ENCODE assay signal across 18 cellular contexts in the genomic region with DNA sequence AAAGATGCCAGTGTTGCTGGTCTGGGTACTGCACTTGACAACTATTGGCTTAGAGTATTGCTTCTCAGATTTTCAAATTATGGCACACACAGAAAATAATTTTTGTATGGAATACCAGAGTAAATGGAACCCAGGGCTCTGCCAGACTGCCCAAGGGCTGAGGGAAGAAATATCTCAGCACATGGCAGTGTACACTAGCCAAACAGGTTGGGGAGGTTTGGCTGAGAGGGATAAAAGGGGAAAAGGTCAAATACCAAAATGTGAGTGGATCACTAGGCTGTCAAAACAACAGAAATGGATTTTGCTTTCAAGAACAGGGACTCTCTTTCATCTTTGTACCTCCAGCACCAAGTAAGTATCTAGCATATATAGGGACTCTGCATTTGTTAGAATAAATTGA. TPM values are rescaled to one million over a fixed set of nuclear protein-coding genes. Genes with fewer than 3 reads are reported as not detected.
DNase-seq lines count a peak whose midpoint lies in the region; ATAC-seq and TF ChIP-seq lines count a peak whose summit lies in the region.
"Had no signal": no experiment of that assay in that cellular context is flagged by ENCODE, and none has a peak within 500 bp of the region (broad histone marks: within the 10 kb centered on the region; RNA-seq: fewer than 3 reads in every experiment).

No MANE protein-coding gene starts in this region.

- ATAC-seq in HCT116 (peak; percentile 38; the same call in 1 of the 2 replicates), esophagus mucosa (peak; percentile 90), upper lobe of right lung (peak; percentile 66), GM21786 (IDR thresholded peaks at IDR 0.05; ENCODE audit: unreplicated experiment) (no peak), GM21447 (IDR thresholded peaks at IDR 0.05; ENCODE audit: unreplicated experiment) (no peak)
- ATAC-seq: CD8-positive, alpha-beta T cell; Panc1; SK-N-SH treated with all-trans-retinoic acid at 6 μM for 48 hours had no signal

- 0 out of 4 replicates have a peak, but pooled peaks cover 0 to 3% of the 10 kb centered on the region in 2 experiments for H3K9me3 ChIP-seq in HCT116 (ENCODE audit: control insufficient read depth in 1 of 2, insufficient read depth in 1 of 2, low read depth in 1 of 2, low read length in 2 of 2)
- no peaks in the 10 kb centered on the region for H3K9me3 ChIP-seq in upper lobe of right lung
- peaks cover 0 to 2% of the 10 kb centered on the region in 2 donors for H3K9me3 ChIP-seq in neuronal stem cell (replicated peaks in 1 of 2; ENCODE audit: control insufficient read depth in 2 of 2, insufficient read depth in 1 of 2, low read depth in 1 of 2, low read length in 2 of 2)
- H3K9me3 ChIP-seq: BE2C had no signal

- intact Hi-C loops in HCT116 (cut with micrococcal nuclease) (no loop called here), upper lobe of right lung (cut with DNase I) (no loop called here)

- H3K18ac ChIP-seq in neuronal stem cell (ENCODE audit: low read length) = no peak overlapping the region

- H3K27me3 ChIP-seq in HCT116 (ENCODE audit: insufficient read depth, low read length) = no peaks in the 10 kb centered on the region
- H3K27me3 ChIP-seq in upper lobe of right lung = no peaks in the 10 kb centered on the region
- peaks cover 0 to 45% (median 0%) of the 10 kb centered on the region in 3 experiments for H3K27me3 ChIP-seq in neuronal stem cell (ENCODE audit: control insufficient read depth in 3 of 3, insufficient read depth in 3 of 3, low read depth in 1 of 3, low read length in 3 of 3)
- H3K27me3 ChIP-seq: BE2C had no signal

- H3K23ac ChIP-seq in neuronal stem cell (ENCODE audit: low read depth, low read length, poor library complexity) = no peak overlapping the region

- no peak for TF ChIP-seq RAD21 in HCT116 (IDR thresholded peaks at IDR 0.05; ENCODE audit: low read depth)

- no peak overlapping the region for H3K14ac ChIP-seq in neuronal stem cell (ENCODE audit: low read length)

- H3K36me3 ChIP-seq in HCT116 (ENCODE audit: control insufficient read depth in 1 of 2, insufficient read depth in 2 of 2, low read length in 2 of 2) (no peaks in the 10 kb centered on the region), upper lobe of right lung (no peaks in the 10 kb centered on the region), neuronal stem cell (replicated peaks in 1 of 2; ENCODE audit: control insufficient read depth in 2 of 2, insufficient read depth in 2 of 2, low read length in 2 of 2) (no peaks in the 10 kb centered on the region)
- H3K36me3 ChIP-seq: BE2C had no signal

- POLR2A ChIA-PET in HCT116 (lab: Charles Lee) = no interaction called here

- H2AK5ac ChIP-seq in neuronal stem cell (ENCODE audit: low read depth, low read length) = no peak overlapping the region

- BruUV-seq in HCT116 (replicated peaks; lab: Mats Ljungman, UMichigan) = no TSS peak

- no peaks in the 10 kb centered on the region for H3K79me2 ChIP-seq in HCT116 (ENCODE audit: insufficient read depth, low read length)

- no peak overlapping the region for H2AFZ ChIP-seq in HCT116 (ENCODE audit: low read depth, low read length, poor library complexity, severe bottlenecking)
- H2AFZ ChIP-seq in neuronal stem cell (ENCODE audit: low read length) = no peak overlapping the region

- no peak overlapping the region for H4K8ac ChIP-seq in neuronal stem cell (ENCODE audit: low read depth, low read length)

- H3K4me2 ChIP-seq in HCT116 (ENCODE audit: low read length) = peak overlapping the region; percentile 4
- no peak overlapping the region for H3K4me2 ChIP-seq in neuronal stem cell (ENCODE audit: insufficient read depth, low read length, poor library complexity, severe bottlenecking)

- no peaks in the 10 kb centered on the region for H3K9me2 ChIP-seq in HCT116 (ENCODE audit: insufficient read depth)

- H4K20me1 ChIP-seq in HCT116 (ENCODE audit: insufficient read depth) = no peaks in the 10 kb centered on the region

- CTCF ChIA-PET in HCT116 (lab: Charles Lee) = no interaction called here

- H3K4me1 ChIP-seq in HCT116 (ENCODE audit: control insufficient read depth in 1 of 2, insufficient read depth in 2 of 2, low read length in 2 of 2) (peaks cover 8 to 13% of the 10 kb centered on the region in 2 experiments; a peak in 2 of 4 replicates), upper lobe of right lung (no peaks in the 10 kb centered on the region), neuronal stem cell (ENCODE audit: control insufficient read depth in 2 of 2, insufficient read depth in 1 of 2, low read depth in 1 of 2, low read length in 2 of 2) (peaks cover 12 to 14% of the 10 kb centered on the region in 2 donors)
- H3K4me1 ChIP-seq: BE2C had no signal

- no peak overlapping the region for H4K91ac ChIP-seq in neuronal stem cell (ENCODE audit: low read depth, low read length, poor library complexity)

- H2BK12ac ChIP-seq in neuronal stem cell (ENCODE audit: low read length) = no peak overlapping the region

- no peak for TF ChIP-seq POLR2A in HCT116 (IDR thresholded peaks at IDR 0.05; ENCODE audit: borderline replicate concordance, extremely low read depth, insufficient read depth, insufficient read length)

- no peak overlapping the region for H3K4me3 ChIP-seq in HCT116 (replicated peaks in 1 of 2; ENCODE audit: low read depth in 1 of 2, low read length in 2 of 2)
- H3K4me3 ChIP-seq in upper lobe of right lung = no peak overlapping the region
- no peak overlapping the region for H3K4me3 ChIP-seq in neuronal stem cell (ENCODE audit: low read length in 2 of 2)

- RAD21 ChIA-PET in HCT116 (lab: Charles Lee; ENCODE audit: low non-redundant PET in 1 of 2, low total read pairs in 2 of 2, uncharacterized antibody in 2 of 2, unreplicated experiment in 2 of 2) = no interaction called here

- no peak overlapping the region for H2BK15ac ChIP-seq in neuronal stem cell (ENCODE audit: low read length)

- DNase-seq in HCT116 (ENCODE audit: low read depth, low spot score) (peak; percentile 10), NCI-H510A treated with DMSO at 0.1 percent for 48 hours (lab: John Stamatoyannopoulos, UW) (peak; percentile 46), upper lobe of right lung (no peak), neuronal stem cell (ENCODE audit: low spot score) (no peak)
- DNase-seq: BE2C; CD8-positive, alpha-beta T cell; Karpas-422; MV-4-11; NCI-H1417 treated with DMSO at 0.1 percent for 48 hours; NCI-H2081; NCI-H345; NCI-H748 treated with DMSO at 0.1 percent for 48 hours; SHP77 had no signal

- H2BK120ac ChIP-seq in neuronal stem cell (ENCODE audit: low read depth, low read length) = no peak overlapping the region

- no peak overlapping the region for H3K27ac ChIP-seq in HCT116 (ENCODE audit: low read depth, low read length)
- no peak overlapping the region for H3K27ac ChIP-seq in upper lobe of right lung
- no peak overlapping the region for H3K27ac ChIP-seq in neuronal stem cell (replicated peaks; ENCODE audit: low read length)

- no peak for TF ChIP-seq CTCF in HCT116 (IDR thresholded peaks at IDR 0.05 in 2 of 3, conservative IDR thresholded peaks at IDR 0.05 in 1 of 3; ENCODE audit: borderline replicate concordance in 1 of 3, insufficient read depth in 1 of 3, low read depth in 2 of 3, low read length in 2 of 3)
- TF ChIP-seq CTCF in upper lobe of right lung (IDR thresholded peaks at IDR 0.05) = no peak

- H2BK5ac ChIP-seq in neuronal stem cell (ENCODE audit: low read length) = no peak overlapping the region

- H3K9ac ChIP-seq in HCT116 (ENCODE audit: low read length) (no peak overlapping the region), neuronal stem cell (ENCODE audit: low read depth, low read length, poor library complexity) (no peak overlapping the region)

- no peak overlapping the region for H3K4ac ChIP-seq in neuronal stem cell (ENCODE audit: low read length)

- no peaks in the 10 kb centered on the region for H3K79me1 ChIP-seq in neuronal stem cell (ENCODE audit: low read depth, low read length)

TF ChIP-seq in HCT116, 20 proteins besides CTCF, POLR2A, EP300 and RAD21 (continues in another document):
- TF ChIP-seq CEBPB (IDR thresholded peaks at IDR 0.05; ENCODE audit: low read depth) (no peak), FOSL1 (IDR thresholded peaks at IDR 0.05; ENCODE audit: low read depth) (no peak), YY1 (IDR thresholded peaks at IDR 0.05; ENCODE audit: extremely low read depth, insufficient replicate concordance, low read depth, low read length) (no peak), SP1 (IDR thresholded peaks at IDR 0.05; ENCODE audit: low read depth) (peak; percentile 56), ZNF274 (IDR thresholded peaks at IDR 0.05; ENCODE audit: low read depth, low read length) (no peak), SIN3A (IDR thresholded peaks at IDR 0.05; ENCODE audit: low read depth) (no peak)
- TF ChIP-seq, protein P1, sequence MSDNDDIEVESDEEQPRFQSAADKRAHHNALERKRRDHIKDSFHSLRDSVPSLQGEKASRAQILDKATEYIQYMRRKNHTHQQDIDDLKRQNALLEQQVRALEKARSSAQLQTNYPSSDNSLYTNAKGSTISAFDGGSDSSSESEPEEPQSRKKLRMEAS (IDR thresholded peaks at IDR 0.05) = peak; percentile 72
- TF ChIP-seq, protein P2, sequence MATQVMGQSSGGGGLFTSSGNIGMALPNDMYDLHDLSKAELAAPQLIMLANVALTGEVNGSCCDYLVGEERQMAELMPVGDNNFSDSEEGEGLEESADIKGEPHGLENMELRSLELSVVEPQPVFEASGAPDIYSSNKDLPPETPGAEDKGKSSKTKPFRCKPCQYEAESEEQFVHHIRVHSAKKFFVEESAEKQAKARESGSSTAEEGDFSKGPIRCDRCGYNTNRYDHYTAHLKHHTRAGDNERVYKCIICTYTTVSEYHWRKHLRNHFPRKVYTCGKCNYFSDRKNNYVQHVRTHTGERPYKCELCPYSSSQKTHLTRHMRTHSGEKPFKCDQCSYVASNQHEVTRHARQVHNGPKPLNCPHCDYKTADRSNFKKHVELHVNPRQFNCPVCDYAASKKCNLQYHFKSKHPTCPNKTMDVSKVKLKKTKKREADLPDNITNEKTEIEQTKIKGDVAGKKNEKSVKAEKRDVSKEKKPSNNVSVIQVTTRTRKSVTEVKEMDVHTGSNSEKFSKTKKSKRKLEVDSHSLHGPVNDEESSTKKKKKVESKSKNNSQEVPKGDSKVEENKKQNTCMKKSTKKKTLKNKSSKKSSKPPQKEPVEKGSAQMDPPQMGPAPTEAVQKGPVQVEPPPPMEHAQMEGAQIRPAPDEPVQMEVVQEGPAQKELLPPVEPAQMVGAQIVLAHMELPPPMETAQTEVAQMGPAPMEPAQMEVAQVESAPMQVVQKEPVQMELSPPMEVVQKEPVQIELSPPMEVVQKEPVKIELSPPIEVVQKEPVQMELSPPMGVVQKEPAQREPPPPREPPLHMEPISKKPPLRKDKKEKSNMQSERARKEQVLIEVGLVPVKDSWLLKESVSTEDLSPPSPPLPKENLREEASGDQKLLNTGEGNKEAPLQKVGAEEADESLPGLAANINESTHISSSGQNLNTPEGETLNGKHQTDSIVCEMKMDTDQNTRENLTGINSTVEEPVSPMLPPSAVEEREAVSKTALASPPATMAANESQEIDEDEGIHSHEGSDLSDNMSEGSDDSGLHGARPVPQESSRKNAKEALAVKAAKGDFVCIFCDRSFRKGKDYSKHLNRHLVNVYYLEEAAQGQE (IDR thresholded peaks at IDR 0.05; ENCODE audit: low read depth) = no peak

RNA-seq across cellular contexts. Expression of a gene that starts 3.0 kb away (rescaled TPM):
- not detected for total RNA-seq in HCT116 (2021; ENCODE audit: unreplicated experiment)
- not detected in 2 replicates for polyA plus RNA-seq in HCT116 (2012)
- total RNA-seq in esophagus mucosa = not detected
- total RNA-seq in upper lobe of right lung = not detected
- 0.56 TPM for polyA plus RNA-seq in neuronal stem cell (2013, experiment 1 of 2)
- 0.50 TPM for polyA plus RNA-seq in neuronal stem cell (2013, experiment 2 of 2)
- total RNA-seq: CD8-positive, alpha-beta T cell had no signal

Comparison
In these comparisons a context has a peak if more than half of its experiments do, and no peak if none do; other contexts are left out.
1. ATAC-seq: peak in HCT116 (single experiment), esophagus mucosa (single experiment) and upper lobe of right lung (single experiment); none in GM21786 (single experiment) and GM21447 (single experiment).
2. DNase-seq: peak in HCT116 (single experiment) and NCI-H510A treated with DMSO at 0.1 percent for 48 hours (single experiment); none in upper lobe of right lung (single experiment) and neuronal stem cell (single experiment).